ENCODE assay signal across 7 cellular contexts in the genomic region with DNA sequence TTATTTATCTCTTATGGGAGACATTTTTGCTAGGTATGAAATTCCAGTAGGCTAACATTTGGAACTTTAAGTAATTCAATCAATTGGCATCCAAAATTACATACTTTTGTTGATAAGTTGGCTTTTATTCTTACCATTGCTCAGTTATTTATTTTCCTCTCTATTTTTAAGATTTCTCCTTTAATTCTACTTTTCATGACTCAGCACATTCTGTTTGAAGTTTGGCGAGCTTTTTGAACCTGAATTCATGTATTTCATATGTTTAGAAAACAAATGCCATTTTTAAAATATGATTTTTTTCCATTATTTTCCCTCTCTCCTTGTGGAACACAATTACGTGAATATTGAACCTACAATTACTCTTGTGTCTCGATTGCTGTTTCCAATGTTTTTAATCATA.
"Had no signal": no experiment of that assay in that cellular context is flagged by ENCODE, and none has a peak within 500 bp of the region (broad histone marks: within the 10 kb centered on the region; RNA-seq: fewer than 3 reads in every experiment).

No MANE protein-coding gene starts in this region.

- DNase-seq: H9, HCEC 1CT, Kasumi-1, KG1 had no signal

- FAIRE-seq: H54 had no signal

- H3K27ac ChIP-seq: HL-60 had no signal

- H3K4me2 ChIP-seq: GM23338 had no signal

- ATAC-seq: GM23338 had no signal

- H3K4me3 ChIP-seq: GM23338 had no signal

- H2AFZ ChIP-seq: GM23338 had no signal
